In the genomic region with DNA sequence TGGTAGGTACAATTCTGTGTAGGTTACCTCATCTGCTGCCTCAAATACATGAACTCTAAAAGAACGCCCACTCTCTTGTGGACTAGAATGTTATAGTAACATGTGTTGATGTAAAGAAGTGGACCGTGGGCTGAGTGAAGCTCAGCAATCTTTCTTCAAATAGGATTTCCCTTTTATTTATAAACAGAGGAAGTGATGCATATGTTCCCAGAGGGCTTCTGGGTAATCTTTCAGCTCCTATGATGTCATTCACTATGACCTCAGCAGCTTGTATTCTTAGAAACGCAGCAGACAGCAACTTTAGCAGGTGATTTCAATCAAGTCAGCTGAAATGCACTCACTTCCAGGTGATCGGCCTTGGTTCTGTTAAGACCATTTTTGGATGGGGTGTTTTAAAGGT, we compare ENCODE assay signal across 9 cellular contexts. TPM values are rescaled to one million over a fixed set of nuclear protein-coding genes. Genes with fewer than 3 reads are reported as not detected.
DNase-seq lines count a peak whose midpoint lies in the region; ATAC-seq and TF ChIP-seq lines count a peak whose summit lies in the region.
"Had no signal": no experiment of that assay in that cellular context is flagged by ENCODE, and none has a peak within 500 bp of the region (broad histone marks: within the 10 kb centered on the region; RNA-seq: fewer than 3 reads in every experiment).

No MANE protein-coding gene starts in this region.

- H3K27me3 Mint-ChIP-seq in activated naive CD8-positive, alpha-beta T cell treated with anti-CD3 and anti-CD28 coated beads for 36 hours: no peaks in the 10 kb centered on the region
- no peaks in the 10 kb centered on the region for H3K27me3 Mint-ChIP-seq in activated naive CD8-positive, alpha-beta T cell treated with anti-CD3 and anti-CD28 coated beads, Interleukin-2, amount 50 U/mL, for 24 hours
- no peaks in the 10 kb centered on the region for H3K27me3 Mint-ChIP-seq in T-helper 1 cell treated with Interleukin-12 subunit alpha and Interleukin-12 subunit beta and Interleukin-4 antibody, amounts not matched to agents 30 μg/mL and 1 μg/mL, for 36 hours (ENCODE audit: low read depth)

- H3K36me3 Mint-ChIP-seq in activated naive CD8-positive, alpha-beta T cell treated with anti-CD3 and anti-CD28 coated beads for 36 hours: peaks cover 12% of the 10 kb centered on the region
- H3K36me3 Mint-ChIP-seq in activated naive CD8-positive, alpha-beta T cell treated with anti-CD3 and anti-CD28 coated beads, Interleukin-2, amount 50 U/mL, for 24 hours (ENCODE audit: low read depth): peaks cover 20% of the 10 kb centered on the region
- H3K36me3 Mint-ChIP-seq in T-helper 1 cell treated with Interleukin-12 subunit alpha and Interleukin-12 subunit beta and Interleukin-4 antibody, amounts not matched to agents 30 μg/mL and 1 μg/mL, for 36 hours (ENCODE audit: low read depth): peaks cover 53% of the 10 kb centered on the region

- no peak overlapping the region for H3K4me3 ChIP-seq in fibroblast of mammary gland (ENCODE audit: control insufficient read depth, low read depth, low read length)
- H3K4me3 ChIP-seq: pancreas had no signal

- no peaks in the 10 kb centered on the region for H3K9me3 Mint-ChIP-seq in activated naive CD8-positive, alpha-beta T cell treated with anti-CD3 and anti-CD28 coated beads for 36 hours
- H3K9me3 Mint-ChIP-seq in activated naive CD8-positive, alpha-beta T cell treated with anti-CD3 and anti-CD28 coated beads, Interleukin-2, amount 50 U/mL, for 24 hours: no peaks in the 10 kb centered on the region
- no peaks in the 10 kb centered on the region for H3K9me3 Mint-ChIP-seq in T-helper 1 cell treated with Interleukin-12 subunit alpha and Interleukin-12 subunit beta and Interleukin-4 antibody, amounts not matched to agents 30 μg/mL and 1 μg/mL, for 36 hours

- H3K27ac Mint-ChIP-seq in activated naive CD8-positive, alpha-beta T cell treated with anti-CD3 and anti-CD28 coated beads for 36 hours: peak overlapping the region; percentile 28
- no peak overlapping the region for H3K27ac Mint-ChIP-seq in activated naive CD8-positive, alpha-beta T cell treated with anti-CD3 and anti-CD28 coated beads, Interleukin-2, amount 50 U/mL, for 24 hours
- H3K27ac Mint-ChIP-seq in T-helper 1 cell treated with Interleukin-12 subunit alpha and Interleukin-12 subunit beta and Interleukin-4 antibody, amounts not matched to agents 30 μg/mL and 1 μg/mL, for 36 hours: peak overlapping the region; percentile 35

- no peak for ATAC-seq in activated naive CD8-positive, alpha-beta T cell treated with anti-CD3 and anti-CD28 coated beads, Interleukin-2, amount 50 U/mL, for 24 hours

- no peak for TF ChIP-seq CTCF in fibroblast of mammary gland (conservative IDR thresholded peaks at IDR 0.05; ENCODE audit: control insufficient read depth, insufficient read depth, low read depth, low read length)

- no peak for DNase-seq in activated naive CD8-positive, alpha-beta T cell treated with anti-CD3 and anti-CD28 coated beads for 36 hours
- no peak for DNase-seq in activated naive CD8-positive, alpha-beta T cell treated with anti-CD3 and anti-CD28 coated beads, Interleukin-2, amount 50 U/mL, for 24 hours
- DNase-seq in fibroblast of mammary gland (ENCODE audit: low read depth): peak; percentile 72
- no peak for DNase-seq in COLO668 (lab: John Stamatoyannopoulos, UW; ENCODE audit: unreplicated experiment)
- no peak for DNase-seq in activated CD8-positive, alpha-beta memory T cell treated with anti-CD3 and anti-CD28 coated beads for 24 hours
- DNase-seq in stimulated activated CD4-positive, alpha-beta T cell treated with anti-CD3 and anti-CD28 coated beads, Interleukin-1b, Interleukin-23, amount 100 ng/mL, for 48 hours: no peak
- DNase-seq in putamen (ENCODE audit: low spot score): no peak
- DNase-seq: pancreas had no signal

- H3K4me3 Mint-ChIP-seq in activated naive CD8-positive, alpha-beta T cell treated with anti-CD3 and anti-CD28 coated beads for 36 hours: no peak overlapping the region
- no peak overlapping the region for H3K4me3 Mint-ChIP-seq in activated naive CD8-positive, alpha-beta T cell treated with anti-CD3 and anti-CD28 coated beads, Interleukin-2, amount 50 U/mL, for 24 hours
- no peak overlapping the region for H3K4me3 Mint-ChIP-seq in T-helper 1 cell treated with Interleukin-12 subunit alpha and Interleukin-12 subunit beta and Interleukin-4 antibody, amounts not matched to agents 30 μg/mL and 1 μg/mL, for 36 hours

- H3K4me1 Mint-ChIP-seq in activated naive CD8-positive, alpha-beta T cell treated with anti-CD3 and anti-CD28 coated beads for 36 hours: peaks cover 17% of the 10 kb centered on the region
- peaks cover 16% of the 10 kb centered on the region for H3K4me1 Mint-ChIP-seq in activated naive CD8-positive, alpha-beta T cell treated with anti-CD3 and anti-CD28 coated beads, Interleukin-2, amount 50 U/mL, for 24 hours
- peaks cover 16% of the 10 kb centered on the region for H3K4me1 Mint-ChIP-seq in T-helper 1 cell treated with Interleukin-12 subunit alpha and Interleukin-12 subunit beta and Interleukin-4 antibody, amounts not matched to agents 30 μg/mL and 1 μg/mL, for 36 hours (ENCODE audit: low read depth)

RNA-seq across cellular contexts. Expression of a gene that starts 14.4 kb away (rescaled TPM):
- total RNA-seq in activated naive CD8-positive, alpha-beta T cell treated with anti-CD3 and anti-CD28 coated beads for 36 hours: not detected
